7 cellular contexts compared by ENCODE assay signal in the genomic region with DNA sequence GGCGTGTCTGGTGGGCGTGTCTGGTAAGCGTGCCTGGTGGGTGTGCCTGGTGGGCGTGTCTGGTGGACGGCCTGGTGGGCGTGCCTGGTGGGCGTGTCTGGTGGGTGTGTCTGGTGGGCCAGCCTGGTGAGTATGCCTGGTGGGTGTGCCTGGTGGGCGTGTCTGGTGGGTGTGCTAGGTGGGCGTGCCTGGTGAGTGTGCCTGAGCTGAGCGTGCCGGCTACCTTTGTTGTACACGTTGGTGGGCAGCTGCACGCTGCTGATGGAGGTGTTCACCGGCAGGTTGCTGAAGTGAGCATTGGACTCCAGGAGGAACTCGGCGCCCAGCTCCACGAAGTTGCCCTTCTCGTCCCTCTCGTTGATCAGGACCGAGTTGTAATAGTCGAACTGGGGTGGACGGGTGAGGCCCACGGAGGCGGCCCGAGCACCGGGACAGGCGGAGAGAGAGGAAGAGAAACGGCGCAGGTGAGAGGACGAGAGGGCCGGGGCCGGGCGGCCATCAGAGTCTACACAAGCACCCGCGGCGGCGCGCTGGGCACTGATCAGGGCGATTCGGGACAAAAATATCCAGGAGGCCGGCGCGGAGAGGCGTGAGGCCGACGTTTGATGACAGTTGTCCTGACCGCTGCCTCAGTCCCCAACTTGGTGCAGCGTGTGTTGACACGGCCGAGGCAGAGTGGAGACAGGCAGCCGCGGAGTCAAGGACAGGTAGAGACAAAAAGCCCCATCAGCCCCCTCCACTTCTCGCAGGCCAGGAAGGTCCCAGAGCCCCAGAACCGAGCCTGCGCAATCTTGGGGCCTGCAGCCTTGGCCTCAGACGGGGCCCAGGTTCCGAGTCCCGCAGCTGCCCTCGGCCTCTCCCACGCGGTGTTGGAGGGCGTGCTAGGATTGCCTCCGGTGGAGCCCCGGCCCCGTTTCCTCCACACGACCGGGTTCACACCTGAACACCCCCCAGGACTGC. TPM values are rescaled to one million over a fixed set of nuclear protein-coding genes. Genes with fewer than 3 reads are reported as not detected.
DNase-seq lines count a peak whose midpoint lies in the region; ATAC-seq, FAIRE-seq and TF ChIP-seq lines count a peak whose summit lies in the region.

No MANE protein-coding gene starts in this region.

- H3K9me2 ChIP-seq in Karpas-422 (replicated peaks; ENCODE audit: insufficient read depth, low read length): no peaks in the 10 kb centered on the region

- H3K79me2 ChIP-seq in Karpas-422 (ENCODE audit: low read length): no peaks in the 10 kb centered on the region

- no peak overlapping the region for H2AFZ ChIP-seq in Karpas-422 (ENCODE audit: low read length)

- H3K27ac ChIP-seq in Karpas-422 (ENCODE audit: low read length) (no peak overlapping the region), kidney (ENCODE audit: low read depth in 2 of 2, low read length in 2 of 2) (no peak overlapping the region), testis (no peak overlapping the region)

- no peaks in the 10 kb centered on the region for H3K27me3 ChIP-seq in Karpas-422 (ENCODE audit: low read length)
- H3K27me3 ChIP-seq in testis: no peaks in the 10 kb centered on the region

- ATAC-seq in HG02763 (IDR thresholded peaks at IDR 0.05; ENCODE audit: unreplicated experiment): no peak
- ATAC-seq in GM18498 (IDR thresholded peaks at IDR 0.05; ENCODE audit: unreplicated experiment): no peak
- ATAC-seq in GM21360 (IDR thresholded peaks at IDR 0.05; ENCODE audit: unreplicated experiment): no peak

- TF ChIP-seq CTCF in kidney (IDR thresholded peaks at IDR 0.05; ENCODE audit: borderline replicate concordance, extremely low read depth, insufficient read depth): no peak
- no peak for TF ChIP-seq CTCF in testis (IDR thresholded peaks at IDR 0.05)

- peak; percentile 65 for DNase-seq in Karpas-422
- DNase-seq in activated naive CD4-positive, alpha-beta T cell treated with Interleukin-2 at 50 U/mL for 16 hours: peak; percentile 20
- DNase-seq in kidney: peak; percentile 71
- peak; percentile 46 for DNase-seq in testis

- H3K4me1 ChIP-seq in Karpas-422 (ENCODE audit: low read length) (no peaks in the 10 kb centered on the region), kidney (ENCODE audit: control insufficient read depth in 1 of 2, insufficient read depth in 1 of 2, low read depth in 1 of 2, low read length in 2 of 2) (no peaks in the 10 kb centered on the region), testis (no peaks in the 10 kb centered on the region)

- H4K20me1 ChIP-seq in Karpas-422 (ENCODE audit: insufficient read depth, low read depth, low read length): no peaks in the 10 kb centered on the region

- H3K4me3 ChIP-seq in Karpas-422 (ENCODE audit: low read length): no peak overlapping the region
- H3K4me3 ChIP-seq in kidney (ENCODE audit: low read length in 2 of 2): peak overlapping the region in 1 of 2 donors; percentile 25
- peak overlapping the region; percentile 29 to 51 for H3K4me3 ChIP-seq in testis

- TF ChIP-seq POLR2A in testis (IDR thresholded peaks at IDR 0.05): no peak

- H3K9me3 ChIP-seq in Karpas-422 (ENCODE audit: low read length): peaks cover 9% of the 10 kb centered on the region; the same call in 1 of the 2 replicates
- H3K9me3 ChIP-seq in kidney (ENCODE audit: control insufficient read depth in 1 of 2, low read length in 2 of 2): peaks cover 0 to 18% of the 10 kb centered on the region in 2 donors
- no peaks in the 10 kb centered on the region for H3K9me3 ChIP-seq in testis

- 12 to 18% methylated on average over 22 to 66 of the region's 67 CpGs for WGBS in testis, 2 donors

- no peak overlapping the region for H3K4me2 ChIP-seq in Karpas-422 (ENCODE audit: low read depth, low read length, poor library complexity, severe bottlenecking)

- H3K36me3 ChIP-seq in Karpas-422 (ENCODE audit: insufficient read depth, low read length) (no peaks in the 10 kb centered on the region), kidney (ENCODE audit: control insufficient read depth in 1 of 2, insufficient read depth in 2 of 2, low read length in 2 of 2) (no peaks in the 10 kb centered on the region), testis (ENCODE audit: low read depth, missing control alignments) (no peaks in the 10 kb centered on the region)

- H3K9ac ChIP-seq in Karpas-422 (ENCODE audit: low read length) (no peak overlapping the region), kidney (ENCODE audit: low read length in 2 of 2) (no peak overlapping the region)

- intact Hi-C loops in kidney (cut with DNase I): no loop called here
- intact Hi-C loops in testis (cut with DNase I; ENCODE audit: low total_unique reads): no loop called here

- FAIRE-seq in kidney (lab: Jason Lieb, UNC): no peak

RNA-seq across cellular contexts. Expression of gene CACNA2D4, which starts 10.5 kb away (rescaled TPM):
- 0.22 and 0.37 TPM in 2 replicates for total RNA-seq in Karpas-422 (2014; rRNA removed; shearing (Covaris generic); ENCODE audit: low replicate concordance)
- total RNA-seq in kidney: 7.3 TPM
- polyA plus RNA-seq in kidney (ENCODE audit: insufficient read depth, low read depth, low replicate concordance): 2.5 TPM
- total RNA-seq in testis: 10 to 100 TPM; 15.8 to 18.3 TPM
- polyA plus RNA-seq in testis (ENCODE audit: insufficient read depth, low read depth, low replicate concordance): 10.8 TPM

Comparison
In these comparisons a context has a peak if more than half of its experiments do, and no peak if none do; other contexts are left out.
1. DNase-seq: peak in every context shown above with its lines; median percentile 71 in kidney; 65 in Karpas-422; 46 in testis; 20 in activated naive CD4-positive, alpha-beta T cell treated with Interleukin-2 at 50 U/mL for 16 hours.